ENCODE assay signal across 17 cellular contexts in genomic region chr1:224047538-224047937, GRCh38.
DNase-seq lines count a peak whose midpoint lies in the region; ATAC-seq and TF ChIP-seq lines count a peak whose summit lies in the region.
"Had no signal": no experiment of that assay in that cellular context is flagged by ENCODE, and none has a peak within 500 bp of the region (broad histone marks: within the 10 kb centered on the region; RNA-seq: fewer than 3 reads in every experiment).

No MANE protein-coding gene starts in this region.

- H3K4me1 ChIP-seq in HEK293 (ENCODE audit: control insufficient read depth, insufficient read depth, low read length) (no peaks in the 10 kb centered on the region), left lung (no peaks in the 10 kb centered on the region)
- H3K4me1 ChIP-seq: BLaER1 treated with 17β-estradiol and CSF1 and Interleukin-3, amounts not matched to agents 10 nM and 100 nM; Peyer's patch had no signal

- no peak overlapping the region for H3K27ac ChIP-seq in HEK293 (ENCODE audit: extremely low read depth, low read depth, low read length)
- H3K27ac ChIP-seq in left lung, result no peak overlapping the region
- H3K27ac ChIP-seq: BLaER1 treated with 17β-estradiol and CSF1 and Interleukin-3, amounts not matched to agents 10 nM and 100 nM; Peyer's patch had no signal

- H3K27ac Mint-ChIP-seq in natural killer cell treated with Interleukin-12 subunit alpha and Interleukin-12 subunit beta and Interleukin-15 and Interleukin-18, amount 100 ng/mL, for 72 hours, result no peak overlapping the region
- H3K27ac Mint-ChIP-seq: CD8-positive, alpha-beta memory T cell had no signal

- peaks cover 15 to 16% of the 10 kb centered on the region in 2 donors for H3K27me3 Mint-ChIP-seq in natural killer cell treated with Interleukin-12 subunit alpha and Interleukin-12 subunit beta and Interleukin-15 and Interleukin-18, amount 100 ng/mL, for 72 hours

- peak; percentile 23 for DNase-seq in AG09319 (ENCODE audit: extremely low read depth, low read depth)
- peak; percentile 9 for DNase-seq in astrocyte of the hippocampus (ENCODE audit: low read depth, low spot score)
- DNase-seq in foreskin fibroblast, result peak; percentile 54 to 71
- no peak for DNase-seq in natural killer cell treated with Interleukin-12 subunit alpha and Interleukin-12 subunit beta and Interleukin-15 and Interleukin-18, amount 100 ng/mL, for 72 hours (ENCODE audit: low spot score)
- no peak for DNase-seq in left lung
- DNase-seq in GM03348 (ENCODE audit: low spot score), result no peak
- DNase-seq in HuH-7 (ENCODE audit: low spot score), result no peak
- DNase-seq: 8988T; CD8-positive, alpha-beta memory T cell; H7; NCI-H1105 treated with DMSO at 0.1 percent for 48 hours; NCI-H1694; NCI-H2081 treated with DMSO at 0.1 percent for 48 hours; Peyer's patch had no signal

- no peak for TF ChIP-seq CTCF in AG09319 (IDR thresholded peaks at IDR 0.05; ENCODE audit: low read depth, low read length)
- no peak for TF ChIP-seq CTCF in HEK293 (tag by site-specific recombination; IDR thresholded peaks at IDR 0.05)
- no peak for TF ChIP-seq CTCF in foreskin fibroblast (IDR thresholded peaks at IDR 0.05; ENCODE audit: low read depth, low read length)
- TF ChIP-seq CTCF in left lung (IDR thresholded peaks at IDR 0.05), result no peak

- H3K9me3 ChIP-seq in HEK293 (ENCODE audit: control insufficient read depth, insufficient read depth, low read depth, low read length) (no peaks in the 10 kb centered on the region), left lung (no peaks in the 10 kb centered on the region)
- H3K9me3 ChIP-seq: Peyer's patch had no signal

- H3K4me3 Mint-ChIP-seq in natural killer cell treated with Interleukin-12 subunit alpha and Interleukin-12 subunit beta and Interleukin-15 and Interleukin-18, amount 100 ng/mL, for 72 hours, result no peak overlapping the region
- H3K4me3 Mint-ChIP-seq: CD8-positive, alpha-beta memory T cell had no signal

- H3K27me3 ChIP-seq in left lung, result no peaks in the 10 kb centered on the region
- H3K27me3 ChIP-seq: BLaER1 treated with 17β-estradiol and CSF1 and Interleukin-3, amounts not matched to agents 10 nM and 100 nM; Peyer's patch had no signal

- H3K4me3 ChIP-seq in HEK293 (ENCODE audit: low read depth, low read length) (no peak overlapping the region), foreskin fibroblast (ENCODE audit: low read depth in 1 of 2, low read length in 2 of 2) (no peak overlapping the region), left lung (no peak overlapping the region)
- H3K4me3 ChIP-seq: BLaER1 treated with 17β-estradiol and CSF1 and Interleukin-3, amounts not matched to agents 10 nM and 100 nM; Peyer's patch had no signal

- H3K36me3 ChIP-seq in HEK293 (ENCODE audit: control insufficient read depth in 2 of 2, insufficient read depth in 1 of 2, low read length in 2 of 2) (no peaks in the 10 kb centered on the region), left lung (no peaks in the 10 kb centered on the region)
- H3K36me3 ChIP-seq: BLaER1 treated with 17β-estradiol and CSF1 and Interleukin-3, amounts not matched to agents 10 nM and 100 nM; Peyer's patch had no signal

- POLR2A ChIA-PET in HEK293 (lab: Yijun Ruan, JAX), result no interaction called here

- intact Hi-C loops in left lung (cut with DNase I), result no loop called here

- peaks cover 0 to 3% of the 10 kb centered on the region in 2 donors for H3K4me1 Mint-ChIP-seq in natural killer cell treated with Interleukin-12 subunit alpha and Interleukin-12 subunit beta and Interleukin-15 and Interleukin-18, amount 100 ng/mL, for 72 hours (ENCODE audit: low read depth in 2 of 2)

- no peaks in the 10 kb centered on the region for H3K9me3 Mint-ChIP-seq in natural killer cell treated with Interleukin-12 subunit alpha and Interleukin-12 subunit beta and Interleukin-15 and Interleukin-18, amount 100 ng/mL, for 72 hours
- H3K9me3 Mint-ChIP-seq: CD8-positive, alpha-beta memory T cell had no signal

- CTCF ChIA-PET in HEK293 (lab: Yijun Ruan, JAX), result interaction anchor here (0.6 to 5.1 kb wide), 3 partner anchors 15 to 302 kb away, joined by 4 to 59 read pairs (median 18); no protein-coding TSS in a partner anchor

- no peak for ATAC-seq in natural killer cell treated with Interleukin-12 subunit alpha and Interleukin-12 subunit beta and Interleukin-15 and Interleukin-18, amount 100 ng/mL, for 72 hours
- ATAC-seq in left lung, result no peak
- ATAC-seq: Right ventricle myocardium inferior had no signal

- H3K36me3 Mint-ChIP-seq in natural killer cell treated with Interleukin-12 subunit alpha and Interleukin-12 subunit beta and Interleukin-15 and Interleukin-18, amount 100 ng/mL, for 72 hours, result no peaks in the 10 kb centered on the region
- H3K36me3 Mint-ChIP-seq: CD8-positive, alpha-beta memory T cell had no signal

TF ChIP-seq in HEK293, 187 proteins besides CTCF, POLR2A, EP300 and RAD21:
- TF ChIP-seq FEZF1 (tag by site-specific recombination; IDR thresholded peaks at IDR 0.05), result 0 out of 2 replicates have a peak, but pooled peaks have one; percentile 30
- peak; percentile 28; the same call in 1 of the 2 replicates for TF ChIP-seq ZNF140 (tag by site-specific recombination; IDR thresholded peaks at IDR 0.05)
- no peak for TF ChIP-seq PRDM1 (tag by site-specific recombination; IDR thresholded peaks at IDR 0.05)
- TF ChIP-seq PRDM6 (tag by site-specific recombination; IDR thresholded peaks at IDR 0.05), result peak; percentile 25; the same call in 1 of the 2 replicates
- peak; percentile 25 for TF ChIP-seq SETDB1 (IDR thresholded peaks at IDR 0.05; ENCODE audit: insufficient read length, low read length)
- peak; percentile 43; the same call in 1 of the 2 replicates for TF ChIP-seq TRIM28 (IDR thresholded peaks at IDR 0.05; ENCODE audit: borderline replicate concordance, low read length)
- no peak for TF ChIP-seq ZBTB6 (tag by site-specific recombination; IDR thresholded peaks at IDR 0.05)
- TF ChIP-seq BCL6B (tag by site-specific recombination; IDR thresholded peaks at IDR 0.05), result peak; percentile 51; the same call in 1 of the 2 replicates
- peak; percentile 63 for TF ChIP-seq OSR2 (tag by site-specific recombination; IDR thresholded peaks at IDR 0.05)
- no peak for TF ChIP-seq REPIN1 (tag by site-specific recombination; IDR thresholded peaks at IDR 0.05; ENCODE audit: low read depth)
- TF ChIP-seq ZFP3 (tag by site-specific recombination; IDR thresholded peaks at IDR 0.05; ENCODE audit: low read depth), result no peak
TF ChIP-seq in HEK293: peak in this region for 7.

Comparison
In these comparisons a context has a peak if more than half of its experiments do, and no peak if none do; other contexts are left out.
1. DNase-seq: peak in AG09319 (single experiment), astrocyte of the hippocampus (single experiment) and foreskin fibroblast (2 of 2); none in natural killer cell treated with Interleukin-12 subunit alpha and Interleukin-12 subunit beta and Interleukin-15 and Interleukin-18, amount 100 ng/mL, for 72 hours (single experiment), left lung (0 of 2), GM03348 (single experiment) and HuH-7 (single experiment).